In genomic region chr1:16258591-16259135, GRCh38 we compare ENCODE assay signal across 21 cellular contexts. TPM values are rescaled to one million over a fixed set of nuclear protein-coding genes. Genes with fewer than 3 reads are reported as not detected.
DNase-seq lines count a peak whose midpoint lies in the region; ATAC-seq, FAIRE-seq and TF ChIP-seq lines count a peak whose summit lies in the region.
"Had no signal": no experiment of that assay in that cellular context is flagged by ENCODE, and none has a peak within 500 bp of the region (broad histone marks: within the 10 kb centered on the region; RNA-seq: fewer than 3 reads in every experiment).

No MANE protein-coding gene starts in this region.

- H3K27ac Mint-ChIP-seq in activated naive CD4-positive, alpha-beta T cell treated with anti-CD3 and anti-CD28 coated beads, Interleukin-2, amount 50 U/mL, for 72 hours = peak overlapping the region; percentile 29 to 73
- no peak overlapping the region for H3K27ac Mint-ChIP-seq in activated naive CD4-positive, alpha-beta T cell treated with anti-CD3 and anti-CD28 coated beads, Interleukin-2, amount 10 ng/mL, durations not matched to agents 7 days and 5 days

- no peaks in the 10 kb centered on the region for H3K9me3 ChIP-seq in esophagus muscularis mucosa
- H3K9me3 ChIP-seq: A549, HAP-1 had no signal

- CTCF ChIA-PET in activated naive CD4-positive, alpha-beta T cell treated with anti-CD3 and anti-CD28 coated beads, Interleukin-2, amount 10 ng/mL, durations not matched to agents 7 days and 5 days (lab: Charles Lee) = no interaction called here

- TF ChIP-seq CTCF in coronary artery (IDR thresholded peaks at IDR 0.05) (no peak), esophagus muscularis mucosa (IDR thresholded peaks at IDR 0.05) (no peak)

- FAIRE-seq in RCC 7860 (lab: Jason Lieb, UNC) = no peak
- FAIRE-seq: A549 had no signal

- H3K4me3 ChIP-seq in coronary artery (no peak overlapping the region), esophagus muscularis mucosa (no peak overlapping the region)
- H3K4me3 ChIP-seq: A549, HAP-1, PC-9 had no signal

- TF ChIP-seq POLR2A in esophagus muscularis mucosa (IDR thresholded peaks at IDR 0.05; ENCODE audit: low read depth) = no peak

- WGBS in esophagus muscularis mucosa = 93% methylated on average over 9 of the region's 9 CpGs

- H3K27ac ChIP-seq in coronary artery = no peak overlapping the region
- H3K27ac ChIP-seq in esophagus muscularis mucosa (replicated peaks in 1 of 4) = peak overlapping the region in 1 of 4 donors; percentile 0
- H3K27ac ChIP-seq: A549, PC-9 had no signal

- H3K36me3 Mint-ChIP-seq in activated naive CD4-positive, alpha-beta T cell treated with anti-CD3 and anti-CD28 coated beads, Interleukin-2, amount 50 U/mL, for 72 hours = no peaks in the 10 kb centered on the region
- peaks cover 13% of the 10 kb centered on the region for H3K36me3 Mint-ChIP-seq in activated naive CD4-positive, alpha-beta T cell treated with anti-CD3 and anti-CD28 coated beads, Interleukin-2, amount 10 ng/mL, durations not matched to agents 7 days and 5 days

- H3K4me1 ChIP-seq in esophagus muscularis mucosa = peaks cover 12 to 35% (median 23%) of the 10 kb centered on the region in 4 donors
- H3K4me1 ChIP-seq: HAP-1 had no signal

- H3K9me3 Mint-ChIP-seq in activated naive CD4-positive, alpha-beta T cell treated with anti-CD3 and anti-CD28 coated beads, Interleukin-2, amount 50 U/mL, for 72 hours = no peaks in the 10 kb centered on the region
- H3K9me3 Mint-ChIP-seq in activated naive CD4-positive, alpha-beta T cell treated with anti-CD3 and anti-CD28 coated beads, Interleukin-2, amount 10 ng/mL, durations not matched to agents 7 days and 5 days = no peaks in the 10 kb centered on the region
- H3K9me3 Mint-ChIP-seq: CD14-positive monocyte, IgD-negative memory B cell had no signal

- H3K27me3 Mint-ChIP-seq in activated naive CD4-positive, alpha-beta T cell treated with anti-CD3 and anti-CD28 coated beads, Interleukin-2, amount 10 ng/mL, durations not matched to agents 7 days and 5 days = no peaks in the 10 kb centered on the region
- H3K27me3 Mint-ChIP-seq: IgD-negative memory B cell had no signal

- no peak for TF ChIP-seq EP300 in esophagus muscularis mucosa (IDR thresholded peaks at IDR 0.05)

- peaks cover 12 to 26% (median 24%) of the 10 kb centered on the region in 4 donors for H3K36me3 ChIP-seq in esophagus muscularis mucosa
- H3K36me3 ChIP-seq: HAP-1 had no signal

- no peaks in the 10 kb centered on the region for H3K27me3 ChIP-seq in esophagus muscularis mucosa

- H3K4me3 Mint-ChIP-seq in activated naive CD4-positive, alpha-beta T cell treated with anti-CD3 and anti-CD28 coated beads, Interleukin-2, amount 10 ng/mL, durations not matched to agents 7 days and 5 days = no peak overlapping the region
- H3K4me3 Mint-ChIP-seq: CD14-positive monocyte, IgD-negative memory B cell had no signal

- peaks cover 5% of the 10 kb centered on the region for H3K4me1 Mint-ChIP-seq in activated naive CD4-positive, alpha-beta T cell treated with anti-CD3 and anti-CD28 coated beads, Interleukin-2, amount 10 ng/mL, durations not matched to agents 7 days and 5 days
- H3K4me1 Mint-ChIP-seq: CD14-positive monocyte, IgD-negative memory B cell had no signal

- DNase-seq in activated naive CD4-positive, alpha-beta T cell treated with anti-CD3 and anti-CD28 coated beads, Interleukin-2, amount 50 U/mL, for 72 hours (ENCODE audit: low spot score in 2 of 2) = no peak
- DNase-seq in activated naive CD4-positive, alpha-beta T cell treated with anti-CD3 and anti-CD28 coated beads, Interleukin-2, amount 10 ng/mL, durations not matched to agents 7 days and 5 days = no peak
- DNase-seq in RCC 7860 (ENCODE audit: low spot score) (peak; percentile 21), coronary artery (ENCODE audit: low spot score) (peak; percentile 8), sciatic nerve (ENCODE audit: low spot score) (no peak), DMS114 treated with DMSO at 0.1 percent for 48 hours (lab: John Stamatoyannopoulos, UW; ENCODE audit: unreplicated experiment) (no peak), esophagus muscularis mucosa (ENCODE audit: extremely low spot score) (no peak)
- DNase-seq: Calu3, DMS79, GDM1, MV-4-11, NCI-H1417 treated with DMSO at 0.1 percent for 48 hours, NCI-H2029, NCI-H2171 treated with DMSO at 0.1 percent for 48 hours, NCI-H774, PC-9 had no signal

- no peak for ATAC-seq in activated naive CD4-positive, alpha-beta T cell treated with anti-CD3 and anti-CD28 coated beads, Interleukin-2, amount 50 U/mL, for 72 hours
- ATAC-seq in sciatic nerve = no peak
- ATAC-seq in GM18502 (IDR thresholded peaks at IDR 0.05; ENCODE audit: poor library complexity, unreplicated experiment) = no peak
- ATAC-seq: A549 had no signal

- intact Hi-C loops in sciatic nerve (cut with DNase I) = no loop called here
- intact Hi-C loops in esophagus muscularis mucosa (cut with DNase I) = no loop called here

RNA-seq across cellular contexts. Expression of gene CPLANE2, which starts 21.7 kb away (rescaled TPM):
- total RNA-seq in activated naive CD4-positive, alpha-beta T cell treated with anti-CD3 and anti-CD28 coated beads, Interleukin-2, amount 50 U/mL, for 72 hours = 1 to 10 TPM; 3.0 to 4.2 TPM
- total RNA-seq in sciatic nerve (9.8 TPM), esophagus muscularis mucosa (10 to 100 TPM in 2 of 4 donors, 1 to 10 TPM in 2; 7.5 to 26.0 (median 12.2) TPM)

RNA-seq across cellular contexts. Expression of gene ARHGEF19, which starts 46.2 kb away (rescaled TPM):
- 10 to 100 TPM in 1 of 2 donors, 1 to 10 TPM in 1; 8.4 to 10.1 TPM for total RNA-seq in activated naive CD4-positive, alpha-beta T cell treated with anti-CD3 and anti-CD28 coated beads, Interleukin-2, amount 50 U/mL, for 72 hours
- 4.6 TPM for total RNA-seq in sciatic nerve
- total RNA-seq in esophagus muscularis mucosa = 1 to 10 TPM; 3.3 to 4.6 (median 3.9) TPM

Comparison
In these comparisons a context has a peak if more than half of its experiments do, and no peak if none do; other contexts are left out.
1. DNase-seq: peak in RCC 7860 (single experiment) and coronary artery (single experiment); none in activated naive CD4-positive, alpha-beta T cell treated with anti-CD3 and anti-CD28 coated beads, Interleukin-2, amount 50 U/mL, for 72 hours (0 of 2), activated naive CD4-positive, alpha-beta T cell treated with anti-CD3 and anti-CD28 coated beads, Interleukin-2, amount 10 ng/mL, durations not matched to agents 7 days and 5 days (single experiment), sciatic nerve (single experiment), DMS114 treated with DMSO at 0.1 percent for 48 hours (single experiment) and esophagus muscularis mucosa (single experiment).